In the genomic region with DNA sequence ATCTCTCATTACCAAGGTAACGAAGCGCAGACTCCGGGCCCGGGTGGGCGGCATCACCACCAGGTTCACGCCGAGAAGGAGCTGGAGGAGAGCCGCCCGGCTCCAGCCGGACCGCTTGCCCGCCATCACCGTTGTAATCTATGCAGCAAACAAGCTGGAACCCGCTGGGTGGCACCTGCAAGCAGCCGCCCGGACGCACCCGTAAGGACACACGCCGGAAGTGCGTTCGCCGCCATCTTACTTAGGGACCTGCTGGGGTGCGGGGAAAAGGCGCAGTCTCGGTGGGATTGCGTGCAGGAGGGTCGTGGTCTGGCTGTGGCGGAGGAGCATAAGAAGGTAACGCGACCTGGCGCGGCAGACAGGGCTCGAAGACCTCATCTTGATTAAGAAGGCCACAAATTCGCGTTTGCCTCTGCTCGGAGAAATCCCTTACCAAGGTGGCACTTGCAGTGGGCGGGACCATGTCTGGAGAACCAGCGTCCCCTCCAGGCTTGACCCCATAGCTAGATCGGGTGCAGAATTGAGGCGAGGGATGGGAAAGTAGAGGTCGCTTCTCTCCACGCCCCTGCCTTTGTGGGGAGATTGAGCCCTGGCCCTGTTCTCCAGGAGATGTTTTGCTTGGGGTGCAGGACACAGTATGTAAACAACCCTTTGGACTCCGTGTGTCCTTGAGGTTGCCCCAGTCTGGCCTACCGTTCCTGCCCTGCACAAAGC, we compare ENCODE assay signal across 1 cellular context.
TF ChIP-seq lines count a peak whose summit lies in the region.

A gene with protein sequence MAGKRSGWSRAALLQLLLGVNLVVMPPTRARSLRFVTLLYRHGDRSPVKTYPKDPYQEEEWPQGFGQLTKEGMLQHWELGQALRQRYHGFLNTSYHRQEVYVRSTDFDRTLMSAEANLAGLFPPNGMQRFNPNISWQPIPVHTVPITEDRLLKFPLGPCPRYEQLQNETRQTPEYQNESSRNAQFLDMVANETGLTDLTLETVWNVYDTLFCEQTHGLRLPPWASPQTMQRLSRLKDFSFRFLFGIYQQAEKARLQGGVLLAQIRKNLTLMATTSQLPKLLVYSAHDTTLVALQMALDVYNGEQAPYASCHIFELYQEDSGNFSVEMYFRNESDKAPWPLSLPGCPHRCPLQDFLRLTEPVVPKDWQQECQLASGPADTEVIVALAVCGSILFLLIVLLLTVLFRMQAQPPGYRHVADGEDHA (minus strand): TSS at position 151 of the 714 bp plus-strand sequence. CDS start 25 bp downstream, at position 126.

TF ChIP-seq in HepG2, 621 proteins besides CTCF, POLR2A, EP300 and RAD21 (continued from another document and continues in another):
- peak; percentile 84; the same call in 1 of the 2 replicates for TF ChIP-seq XBP1 (CRISPR knock-in tag; IDR thresholded peaks at IDR 0.05)
- TF ChIP-seq EED (CRISPR knock-in tag; IDR thresholded peaks at IDR 0.05) = peak; percentile 71; the same call in 1 of the 2 replicates
- TF ChIP-seq PPARG (CRISPR knock-in tag; conservative IDR thresholded peaks at IDR 0.05) = peak; percentile 79
- TF ChIP-seq, protein P1, sequence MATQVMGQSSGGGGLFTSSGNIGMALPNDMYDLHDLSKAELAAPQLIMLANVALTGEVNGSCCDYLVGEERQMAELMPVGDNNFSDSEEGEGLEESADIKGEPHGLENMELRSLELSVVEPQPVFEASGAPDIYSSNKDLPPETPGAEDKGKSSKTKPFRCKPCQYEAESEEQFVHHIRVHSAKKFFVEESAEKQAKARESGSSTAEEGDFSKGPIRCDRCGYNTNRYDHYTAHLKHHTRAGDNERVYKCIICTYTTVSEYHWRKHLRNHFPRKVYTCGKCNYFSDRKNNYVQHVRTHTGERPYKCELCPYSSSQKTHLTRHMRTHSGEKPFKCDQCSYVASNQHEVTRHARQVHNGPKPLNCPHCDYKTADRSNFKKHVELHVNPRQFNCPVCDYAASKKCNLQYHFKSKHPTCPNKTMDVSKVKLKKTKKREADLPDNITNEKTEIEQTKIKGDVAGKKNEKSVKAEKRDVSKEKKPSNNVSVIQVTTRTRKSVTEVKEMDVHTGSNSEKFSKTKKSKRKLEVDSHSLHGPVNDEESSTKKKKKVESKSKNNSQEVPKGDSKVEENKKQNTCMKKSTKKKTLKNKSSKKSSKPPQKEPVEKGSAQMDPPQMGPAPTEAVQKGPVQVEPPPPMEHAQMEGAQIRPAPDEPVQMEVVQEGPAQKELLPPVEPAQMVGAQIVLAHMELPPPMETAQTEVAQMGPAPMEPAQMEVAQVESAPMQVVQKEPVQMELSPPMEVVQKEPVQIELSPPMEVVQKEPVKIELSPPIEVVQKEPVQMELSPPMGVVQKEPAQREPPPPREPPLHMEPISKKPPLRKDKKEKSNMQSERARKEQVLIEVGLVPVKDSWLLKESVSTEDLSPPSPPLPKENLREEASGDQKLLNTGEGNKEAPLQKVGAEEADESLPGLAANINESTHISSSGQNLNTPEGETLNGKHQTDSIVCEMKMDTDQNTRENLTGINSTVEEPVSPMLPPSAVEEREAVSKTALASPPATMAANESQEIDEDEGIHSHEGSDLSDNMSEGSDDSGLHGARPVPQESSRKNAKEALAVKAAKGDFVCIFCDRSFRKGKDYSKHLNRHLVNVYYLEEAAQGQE (IDR thresholded peaks at IDR 0.05; ENCODE audit: borderline replicate concordance in 1 of 2, low read depth in 1 of 2, low read length in 2 of 2) = peak in 1 of 2 experiments; percentile 82; a peak in 2 of 4 replicates
- TF ChIP-seq, protein P2, sequence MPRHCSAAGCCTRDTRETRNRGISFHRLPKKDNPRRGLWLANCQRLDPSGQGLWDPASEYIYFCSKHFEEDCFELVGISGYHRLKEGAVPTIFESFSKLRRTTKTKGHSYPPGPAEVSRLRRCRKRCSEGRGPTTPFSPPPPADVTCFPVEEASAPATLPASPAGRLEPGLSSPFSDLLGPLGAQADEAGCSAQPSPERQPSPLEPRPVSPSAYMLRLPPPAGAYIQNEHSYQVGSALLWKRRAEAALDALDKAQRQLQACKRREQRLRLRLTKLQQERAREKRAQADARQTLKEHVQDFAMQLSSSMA (CRISPR knock-in tag; IDR thresholded peaks at IDR 0.05) = peak; percentile 95
- TF ChIP-seq KLF9 (CRISPR knock-in tag; IDR thresholded peaks at IDR 0.05; ENCODE audit: low read depth) = peak; percentile 71; the same call in 1 of the 2 replicates
- peak; percentile 78; the same call in 1 of the 2 replicates for TF ChIP-seq SRY (CRISPR knock-in tag; IDR thresholded peaks at IDR 0.05)
- no peak; the same call in 1 of the 2 replicates for TF ChIP-seq ZMYM3 (CRISPR knock-in tag; IDR thresholded peaks at IDR 0.05)
- TF ChIP-seq SAP130 (CRISPR knock-in tag; IDR thresholded peaks at IDR 0.05; ENCODE audit: low read depth) = peak; percentile 86
- TF ChIP-seq, protein P3, sequence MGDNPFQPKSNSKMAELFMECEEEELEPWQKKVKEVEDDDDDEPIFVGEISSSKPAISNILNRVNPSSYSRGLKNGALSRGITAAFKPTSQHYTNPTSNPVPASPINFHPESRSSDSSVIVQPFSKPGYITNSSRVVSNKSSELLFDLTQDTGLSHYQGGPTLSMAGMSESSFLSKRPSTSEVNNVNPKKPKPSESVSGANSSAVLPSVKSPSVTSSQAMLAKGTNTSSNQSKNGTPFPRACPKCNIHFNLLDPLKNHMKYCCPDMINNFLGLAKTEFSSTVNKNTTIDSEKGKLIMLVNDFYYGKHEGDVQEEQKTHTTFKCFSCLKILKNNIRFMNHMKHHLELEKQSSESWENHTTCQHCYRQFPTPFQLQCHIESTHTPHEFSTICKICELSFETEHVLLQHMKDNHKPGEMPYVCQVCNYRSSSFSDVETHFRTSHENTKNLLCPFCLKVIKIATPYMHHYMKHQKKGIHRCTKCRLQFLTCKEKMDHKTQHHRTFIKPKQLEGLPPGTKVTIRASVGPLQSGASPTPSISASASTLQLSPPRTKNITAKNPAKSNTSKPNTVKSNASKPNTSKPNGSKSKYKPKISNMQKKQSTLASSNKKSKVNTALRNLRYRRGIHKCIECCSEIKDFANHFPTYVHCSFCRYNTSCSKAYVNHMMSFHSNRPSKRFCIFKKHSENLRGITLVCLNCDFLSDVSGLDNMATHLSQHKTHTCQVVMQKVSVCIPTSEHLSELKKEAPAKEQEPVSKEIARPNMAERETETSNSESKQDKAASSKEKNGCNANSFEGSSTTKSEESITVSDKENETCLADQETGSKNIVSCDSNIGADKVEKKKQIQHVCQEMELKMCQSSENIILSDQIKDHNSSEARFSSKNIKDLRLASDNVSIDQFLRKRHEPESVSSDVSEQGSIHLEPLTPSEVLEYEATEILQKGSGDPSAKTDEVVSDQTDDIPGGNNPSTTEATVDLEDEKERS (CRISPR knock-in tag; IDR thresholded peaks at IDR 0.05) = peak; percentile 83; the same call in 1 of the 2 replicates
- peak; percentile 69 for TF ChIP-seq ZNF709 (CRISPR knock-in tag; IDR thresholded peaks at IDR 0.05)
- TF ChIP-seq ZNF160 (CRISPR knock-in tag; IDR thresholded peaks at IDR 0.05) = peak; percentile 80
- TF ChIP-seq PTBP1 (IDR thresholded peaks at IDR 0.05; ENCODE audit: low read depth, low read length, poor library complexity, severe bottlenecking) = peak; percentile 88
- TF ChIP-seq, protein P4, sequence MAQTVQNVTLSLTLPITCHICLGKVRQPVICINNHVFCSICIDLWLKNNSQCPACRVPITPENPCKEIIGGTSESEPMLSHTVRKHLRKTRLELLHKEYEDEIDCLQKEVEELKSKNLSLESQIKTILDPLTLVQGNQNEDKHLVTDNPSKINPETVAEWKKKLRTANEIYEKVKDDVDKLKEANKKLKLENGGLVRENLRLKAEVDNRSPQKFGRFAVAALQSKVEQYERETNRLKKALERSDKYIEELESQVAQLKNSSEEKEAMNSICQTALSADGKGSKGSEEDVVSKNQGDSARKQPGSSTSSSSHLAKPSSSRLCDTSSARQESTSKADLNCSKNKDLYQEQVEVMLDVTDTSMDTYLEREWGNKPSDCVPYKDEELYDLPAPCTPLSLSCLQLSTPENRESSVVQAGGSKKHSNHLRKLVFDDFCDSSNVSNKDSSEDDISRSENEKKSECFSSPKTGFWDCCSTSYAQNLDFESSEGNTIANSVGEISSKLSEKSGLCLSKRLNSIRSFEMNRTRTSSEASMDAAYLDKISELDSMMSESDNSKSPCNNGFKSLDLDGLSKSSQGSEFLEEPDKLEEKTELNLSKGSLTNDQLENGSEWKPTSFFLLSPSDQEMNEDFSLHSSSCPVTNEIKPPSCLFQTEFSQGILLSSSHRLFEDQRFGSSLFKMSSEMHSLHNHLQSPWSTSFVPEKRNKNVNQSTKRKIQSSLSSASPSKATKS (CRISPR knock-in tag; IDR thresholded peaks at IDR 0.05) = peak; percentile 93; the same call in 1 of the 2 replicates
- TF ChIP-seq NR2F2 (IDR thresholded peaks at IDR 0.05; ENCODE audit: borderline replicate concordance, low read depth) = peak; percentile 65; the same call in 1 of the 2 replicates
- peak; percentile 85 for TF ChIP-seq HIVEP1 (CRISPR knock-in tag; IDR thresholded peaks at IDR 0.05)
- peak; percentile 74; the same call in 1 of the 2 replicates for TF ChIP-seq NCOR1 (IDR thresholded peaks at IDR 0.05; ENCODE audit: borderline replicate concordance, low read length)
- TF ChIP-seq, protein P5, sequence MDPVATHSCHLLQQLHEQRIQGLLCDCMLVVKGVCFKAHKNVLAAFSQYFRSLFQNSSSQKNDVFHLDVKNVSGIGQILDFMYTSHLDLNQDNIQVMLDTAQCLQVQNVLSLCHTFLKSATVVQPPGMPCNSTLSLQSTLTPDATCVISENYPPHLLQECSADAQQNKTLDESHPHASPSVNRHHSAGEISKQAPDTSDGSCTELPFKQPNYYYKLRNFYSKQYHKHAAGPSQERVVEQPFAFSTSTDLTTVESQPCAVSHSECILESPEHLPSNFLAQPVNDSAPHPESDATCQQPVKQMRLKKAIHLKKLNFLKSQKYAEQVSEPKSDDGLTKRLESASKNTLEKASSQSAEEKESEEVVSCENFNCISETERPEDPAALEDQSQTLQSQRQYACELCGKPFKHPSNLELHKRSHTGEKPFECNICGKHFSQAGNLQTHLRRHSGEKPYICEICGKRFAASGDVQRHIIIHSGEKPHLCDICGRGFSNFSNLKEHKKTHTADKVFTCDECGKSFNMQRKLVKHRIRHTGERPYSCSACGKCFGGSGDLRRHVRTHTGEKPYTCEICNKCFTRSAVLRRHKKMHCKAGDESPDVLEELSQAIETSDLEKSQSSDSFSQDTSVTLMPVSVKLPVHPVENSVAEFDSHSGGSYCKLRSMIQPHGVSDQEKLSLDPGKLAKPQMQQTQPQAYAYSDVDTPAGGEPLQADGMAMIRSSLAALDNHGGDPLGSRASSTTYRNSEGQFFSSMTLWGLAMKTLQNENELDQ (CRISPR knock-in tag; IDR thresholded peaks at IDR 0.05; ENCODE audit: borderline replicate concordance) = peak; percentile 86
- TF ChIP-seq ZNF282 (IDR thresholded peaks at IDR 0.05; ENCODE audit: partially characterized antibody) = no peak
- TF ChIP-seq PLRG1 (conservative IDR thresholded peaks at IDR 0.05) = no peak
- no peak for TF ChIP-seq ZNF382 (CRISPR knock-in tag; IDR thresholded peaks at IDR 0.05; ENCODE audit: borderline replicate concordance)
- TF ChIP-seq, protein P6, sequence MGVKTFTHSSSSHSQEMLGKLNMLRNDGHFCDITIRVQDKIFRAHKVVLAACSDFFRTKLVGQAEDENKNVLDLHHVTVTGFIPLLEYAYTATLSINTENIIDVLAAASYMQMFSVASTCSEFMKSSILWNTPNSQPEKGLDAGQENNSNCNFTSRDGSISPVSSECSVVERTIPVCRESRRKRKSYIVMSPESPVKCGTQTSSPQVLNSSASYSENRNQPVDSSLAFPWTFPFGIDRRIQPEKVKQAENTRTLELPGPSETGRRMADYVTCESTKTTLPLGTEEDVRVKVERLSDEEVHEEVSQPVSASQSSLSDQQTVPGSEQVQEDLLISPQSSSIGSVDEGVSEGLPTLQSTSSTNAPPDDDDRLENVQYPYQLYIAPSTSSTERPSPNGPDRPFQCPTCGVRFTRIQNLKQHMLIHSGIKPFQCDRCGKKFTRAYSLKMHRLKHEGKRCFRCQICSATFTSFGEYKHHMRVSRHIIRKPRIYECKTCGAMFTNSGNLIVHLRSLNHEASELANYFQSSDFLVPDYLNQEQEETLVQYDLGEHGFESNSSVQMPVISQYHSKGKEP (CRISPR knock-in tag; IDR thresholded peaks at IDR 0.05) = no peak
- no peak for TF ChIP-seq ZNF34 (CRISPR knock-in tag; IDR thresholded peaks at IDR 0.05; ENCODE audit: borderline replicate concordance)
- no peak for TF ChIP-seq U2AF1 (optimal IDR thresholded peaks at IDR 0.05; ENCODE audit: low read depth, low read length)
- TF ChIP-seq, protein P7, sequence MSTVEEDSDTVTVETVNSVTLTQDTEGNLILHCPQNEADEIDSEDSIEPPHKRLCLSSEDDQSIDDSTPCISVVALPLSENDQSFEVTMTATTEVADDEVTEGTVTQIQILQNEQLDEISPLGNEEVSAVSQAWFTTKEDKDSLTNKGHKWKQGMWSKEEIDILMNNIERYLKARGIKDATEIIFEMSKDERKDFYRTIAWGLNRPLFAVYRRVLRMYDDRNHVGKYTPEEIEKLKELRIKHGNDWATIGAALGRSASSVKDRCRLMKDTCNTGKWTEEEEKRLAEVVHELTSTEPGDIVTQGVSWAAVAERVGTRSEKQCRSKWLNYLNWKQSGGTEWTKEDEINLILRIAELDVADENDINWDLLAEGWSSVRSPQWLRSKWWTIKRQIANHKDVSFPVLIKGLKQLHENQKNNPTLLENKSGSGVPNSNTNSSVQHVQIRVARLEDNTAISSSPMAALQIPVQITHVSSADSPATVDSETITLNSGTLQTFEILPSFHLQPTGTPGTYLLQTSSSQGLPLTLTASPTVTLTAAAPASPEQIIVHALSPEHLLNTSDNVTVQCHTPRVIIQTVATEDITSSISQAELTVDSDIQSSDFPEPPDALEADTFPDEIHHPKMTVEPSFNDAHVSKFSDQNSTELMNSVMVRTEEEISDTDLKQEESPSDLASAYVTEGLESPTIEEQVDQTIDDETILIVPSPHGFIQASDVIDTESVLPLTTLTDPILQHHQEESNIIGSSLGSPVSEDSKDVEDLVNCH (CRISPR knock-in tag; IDR thresholded peaks at IDR 0.05) = 0 out of 2 replicates have a peak, but pooled peaks have one; percentile 78
- TF ChIP-seq, protein P8, sequence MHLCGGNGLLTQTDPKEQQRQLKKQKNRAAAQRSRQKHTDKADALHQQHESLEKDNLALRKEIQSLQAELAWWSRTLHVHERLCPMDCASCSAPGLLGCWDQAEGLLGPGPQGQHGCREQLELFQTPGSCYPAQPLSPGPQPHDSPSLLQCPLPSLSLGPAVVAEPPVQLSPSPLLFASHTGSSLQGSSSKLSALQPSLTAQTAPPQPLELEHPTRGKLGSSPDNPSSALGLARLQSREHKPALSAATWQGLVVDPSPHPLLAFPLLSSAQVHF (CRISPR knock-in tag; IDR thresholded peaks at IDR 0.05) = peak; percentile 76
- TF ChIP-seq, protein P9, sequence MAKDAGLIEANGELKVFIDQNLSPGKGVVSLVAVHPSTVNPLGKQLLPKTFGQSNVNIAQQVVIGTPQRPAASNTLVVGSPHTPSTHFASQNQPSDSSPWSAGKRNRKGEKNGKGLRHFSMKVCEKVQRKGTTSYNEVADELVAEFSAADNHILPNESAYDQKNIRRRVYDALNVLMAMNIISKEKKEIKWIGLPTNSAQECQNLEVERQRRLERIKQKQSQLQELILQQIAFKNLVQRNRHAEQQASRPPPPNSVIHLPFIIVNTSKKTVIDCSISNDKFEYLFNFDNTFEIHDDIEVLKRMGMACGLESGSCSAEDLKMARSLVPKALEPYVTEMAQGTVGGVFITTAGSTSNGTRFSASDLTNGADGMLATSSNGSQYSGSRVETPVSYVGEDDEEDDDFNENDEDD (CRISPR knock-in tag; IDR thresholded peaks at IDR 0.05; ENCODE audit: borderline replicate concordance) = peak; percentile 77
- TF ChIP-seq HOXA7 (CRISPR knock-in tag; IDR thresholded peaks at IDR 0.05) = no peak
